In genomic region chr17:9971991-9972390, GRCh38 we compare ENCODE assay signal across 11 cellular contexts.
A peak's percentile ranks its signal among the peaks of the same experiment; 100 is the strongest.
DNase-seq lines count a peak whose midpoint lies in the region; ATAC-seq and TF ChIP-seq lines count a peak whose summit lies in the region.
"Had no signal": no experiment of that assay in that cellular context is flagged by ENCODE, and none has a peak within 500 bp of the region (broad histone marks: within the 10 kb centered on the region; RNA-seq: fewer than 3 reads in every experiment).

No MANE protein-coding gene starts in this region.

- no peak overlapping the region for H2AFZ ChIP-seq in H9 (ENCODE audit: low read length)

- H3K27me3 Mint-ChIP-seq in brain (no peaks in the 10 kb centered on the region), H9 (ENCODE audit: low read depth) (no peaks in the 10 kb centered on the region)

- no peak overlapping the region for H2BK5ac ChIP-seq in H9 (ENCODE audit: insufficient read length, low read length)

- H3K18ac ChIP-seq in H9 (ENCODE audit: insufficient read length, low read depth, low read length): no peak overlapping the region

- H3K79me2 ChIP-seq in H9 (ENCODE audit: insufficient read depth, low read length): no peaks in the 10 kb centered on the region

- H3K36me3 ChIP-seq in transverse colon: no peaks in the 10 kb centered on the region
- H3K36me3 ChIP-seq: pancreas had no signal

- H2BK15ac ChIP-seq in H9 (ENCODE audit: low read depth, low read length): no peak overlapping the region

- no peak for TF ChIP-seq POLR2A in transverse colon (IDR thresholded peaks at IDR 0.05)

- H3K27me3 ChIP-seq in transverse colon: no peaks in the 10 kb centered on the region
- no peaks in the 10 kb centered on the region for H3K27me3 ChIP-seq in H9 (ENCODE audit: insufficient read depth, low read length)
- H3K27me3 ChIP-seq: pancreas had no signal

- TF ChIP-seq CTCF in brain (conservative IDR thresholded peaks at IDR 0.05): no peak
- no peak for TF ChIP-seq CTCF in transverse colon (IDR thresholded peaks at IDR 0.05)
- TF ChIP-seq CTCF in H9 (conservative IDR thresholded peaks at IDR 0.05): no peak

- H3K36me3 Mint-ChIP-seq in brain (no peaks in the 10 kb centered on the region), H9 (ENCODE audit: insufficient read depth in 1 of 3, low read depth in 3 of 3) (no peaks in the 10 kb centered on the region)
- H3K36me3 Mint-ChIP-seq: T-cell had no signal

- no peak overlapping the region for H3K4me3 ChIP-seq in transverse colon
- H3K4me3 ChIP-seq: coronary artery, pancreas had no signal

- H3K23me2 ChIP-seq in H9 (ENCODE audit: insufficient read length, low read depth, low read length, poor library complexity, severe bottlenecking): no peaks in the 10 kb centered on the region

- H3K14ac ChIP-seq in H9 (ENCODE audit: insufficient read depth, low read length): no peak overlapping the region

- peaks cover 39% of the 10 kb centered on the region for H3K4me1 Mint-ChIP-seq in brain
- peaks cover 14 to 32% of the 10 kb centered on the region in 2 experiments for H3K4me1 Mint-ChIP-seq in H9
- H3K4me1 Mint-ChIP-seq: T-cell had no signal

- H3K4me3 Mint-ChIP-seq in brain: peak overlapping the region in 1 of 5 experiments; percentile 4
- H3K4me3 Mint-ChIP-seq in H9: no peak overlapping the region
- H3K4me3 Mint-ChIP-seq: T-cell had no signal

- H4K5ac ChIP-seq in H9 (ENCODE audit: insufficient read length, low read depth, low read length): no peak overlapping the region

- no peak overlapping the region for H2AK5ac ChIP-seq in H9 (ENCODE audit: insufficient read length, low read length)

- H3K4ac ChIP-seq in H9 (ENCODE audit: low read depth, low read length): no peak overlapping the region

- H2BK12ac ChIP-seq in H9 (ENCODE audit: insufficient read length, low read depth, low read length): no peak overlapping the region

- no peak overlapping the region for H4K91ac ChIP-seq in H9 (ENCODE audit: insufficient read length, low read depth, low read length)

- H2BK20ac ChIP-seq in H9 (ENCODE audit: low read depth, low read length, poor library complexity, severe bottlenecking): no peak overlapping the region

- no peaks in the 10 kb centered on the region for H3K79me1 ChIP-seq in H9 (ENCODE audit: insufficient read depth, low read depth, low read length, poor library complexity, severe bottlenecking)

- no peak overlapping the region for H3K9ac ChIP-seq in H9 (ENCODE audit: extremely low read depth, insufficient read length, low read length)

- 31 to 34% methylated on average over 2 to 4 of the region's 4 CpGs for WGBS in transverse colon (ENCODE audit: low coverage in 1 of 2), 2 donors
- no CpG with 5 or more reads among the region's 4 CpGs for WGBS in H9 (ENCODE audit: extremely low coverage, insufficient read length, low lambda C conversion rate)

- DNase-seq in HEK293T (ENCODE audit: extremely low spot score) (peak; percentile 26), left colon (peak; percentile 60 to 75), transverse colon (peak; percentile 66), putamen (ENCODE audit: low spot score) (no peak), H9 (no peak)
- DNase-seq: KBM-7, pancreas had no signal

- intact Hi-C loops in left colon (cut with DNase I, micrococcal nuclease): no loop called here
- intact Hi-C loops in transverse colon (cut with DNase I; ENCODE audit: low total_unique reads): no loop called here

- H3T11ph ChIP-seq in H9 (ENCODE audit: low read length): no peak overlapping the region

- H3K4me2 ChIP-seq in H9 (ENCODE audit: insufficient read depth, insufficient read length, low read length): no peak overlapping the region

- CTCF ChIA-PET in HEK293T (lab: Yijun Ruan, JAX): interaction anchor here (1.1 to 1.3 kb wide), 2 partner anchors 10 to 253 kb away, joined by 3 to 10 read pairs; no protein-coding TSS in a partner anchor

- H3K4me1 ChIP-seq in transverse colon (peaks cover 0 to 8% (median 2%) of the 10 kb centered on the region in 4 donors), H9 (ENCODE audit: insufficient read depth, low read length) (no peaks in the 10 kb centered on the region)
- H3K4me1 ChIP-seq: pancreas had no signal

- no peaks in the 10 kb centered on the region for H4K20me1 ChIP-seq in H9 (ENCODE audit: control insufficient read depth, insufficient read depth, insufficient read length)

- no peak overlapping the region for H3K56ac ChIP-seq in H9 (ENCODE audit: insufficient read length, low read depth, low read length)

- no peak overlapping the region for H2BK120ac ChIP-seq in H9 (ENCODE audit: low read depth, low read length, poor library complexity, severe bottlenecking)

- POLR2A ChIA-PET in HEK293T (lab: Yijun Ruan, JAX): no interaction called here

- no peaks in the 10 kb centered on the region for H3K9me3 Mint-ChIP-seq in brain
- H3K9me3 Mint-ChIP-seq in H9: no peaks in the 10 kb centered on the region
- H3K9me3 Mint-ChIP-seq: T-cell had no signal

- H3K27ac Mint-ChIP-seq in brain (peak overlapping the region in 4 of 5 experiments; percentile 64 to 85 (median 74)), H9 (peak overlapping the region in 1 of 3 experiments; percentile 49; a peak in 1 of 7 replicates)
- H3K27ac Mint-ChIP-seq: T-cell had no signal

- no peak for TF ChIP-seq EP300 in transverse colon (IDR thresholded peaks at IDR 0.05; ENCODE audit: low read depth)

- no peak overlapping the region for H3K23ac ChIP-seq in H9 (ENCODE audit: insufficient read length, low read depth, low read length)

- in situ Hi-C loops in transverse colon (cut with MboI; ENCODE audit: low pct_ligation_motif_present in 1 of 4, low pct_unique_long_range_greater_than_20kb in 1 of 4, low sequenced_read_pairs in 3 of 4): loop anchor here in 1 of 4 donors (25.0 kb wide), 1 partner anchor 240 kb away; no protein-coding TSS in a partner anchor

- H3K27ac ChIP-seq in transverse colon: no peak overlapping the region
- H3K27ac ChIP-seq in H9 (ENCODE audit: insufficient read length, low read depth, low read length): no peak overlapping the region
- H3K27ac ChIP-seq: pancreas had no signal

- H3K9me3 ChIP-seq in transverse colon (no peaks in the 10 kb centered on the region), H9 (ENCODE audit: control insufficient read depth, low read depth, low read length) (no peaks in the 10 kb centered on the region)
- H3K9me3 ChIP-seq: pancreas had no signal

- peak; percentile 77 for ATAC-seq in left colon
- no peak for ATAC-seq in HG02840 (IDR thresholded peaks at IDR 0.05; ENCODE audit: low FRiP score, unreplicated experiment)
- ATAC-seq: T-cell had no signal

- no peak overlapping the region for H4K8ac ChIP-seq in H9 (replicated peaks; ENCODE audit: insufficient read length, low read depth, low read length)

TF ChIP-seq in HEK293T, 16 proteins besides CTCF, POLR2A, EP300 and RAD21:
- TF ChIP-seq, protein P1, sequence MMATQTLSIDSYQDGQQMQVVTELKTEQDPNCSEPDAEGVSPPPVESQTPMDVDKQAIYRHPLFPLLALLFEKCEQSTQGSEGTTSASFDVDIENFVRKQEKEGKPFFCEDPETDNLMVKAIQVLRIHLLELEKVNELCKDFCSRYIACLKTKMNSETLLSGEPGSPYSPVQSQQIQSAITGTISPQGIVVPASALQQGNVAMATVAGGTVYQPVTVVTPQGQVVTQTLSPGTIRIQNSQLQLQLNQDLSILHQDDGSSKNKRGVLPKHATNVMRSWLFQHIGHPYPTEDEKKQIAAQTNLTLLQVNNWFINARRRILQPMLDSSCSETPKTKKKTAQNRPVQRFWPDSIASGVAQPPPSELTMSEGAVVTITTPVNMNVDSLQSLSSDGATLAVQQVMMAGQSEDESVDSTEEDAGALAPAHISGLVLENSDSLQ (IDR thresholded peaks at IDR 0.05): no peak
- TF ChIP-seq ELF4 (IDR thresholded peaks at IDR 0.05) (no peak), HDGF (IDR thresholded peaks at IDR 0.05; ENCODE audit: borderline replicate concordance) (no peak), CTBP1 (IDR thresholded peaks at IDR 0.05; ENCODE audit: borderline replicate concordance) (no peak), TARDBP (IDR thresholded peaks at IDR 0.05) (no peak), ARNT (IDR thresholded peaks at IDR 0.05) (no peak), ZNF384 (IDR thresholded peaks at IDR 0.05) (no peak), LEF1 (IDR thresholded peaks at IDR 0.05; ENCODE audit: borderline replicate concordance) (no peak), FOXK2 (IDR thresholded peaks at IDR 0.05) (no peak), BHLHE40 (IDR thresholded peaks at IDR 0.05; ENCODE audit: borderline replicate concordance) (no peak), NFRKB (IDR thresholded peaks at IDR 0.05) (no peak), FOXM1 (IDR thresholded peaks at IDR 0.05; ENCODE audit: borderline replicate concordance) (no peak), SP1 (IDR thresholded peaks at IDR 0.05) (no peak), L3MBTL2 (conservative IDR thresholded peaks at IDR 0.05) (no peak)

Comparison
In these comparisons a context has a peak if more than half of its experiments do, and no peak if none do; other contexts are left out.
1. DNase-seq: peak in HEK293T (single experiment), left colon (2 of 2) and transverse colon (single experiment); none in putamen (single experiment) and H9 (single experiment).